In the genomic region with DNA sequence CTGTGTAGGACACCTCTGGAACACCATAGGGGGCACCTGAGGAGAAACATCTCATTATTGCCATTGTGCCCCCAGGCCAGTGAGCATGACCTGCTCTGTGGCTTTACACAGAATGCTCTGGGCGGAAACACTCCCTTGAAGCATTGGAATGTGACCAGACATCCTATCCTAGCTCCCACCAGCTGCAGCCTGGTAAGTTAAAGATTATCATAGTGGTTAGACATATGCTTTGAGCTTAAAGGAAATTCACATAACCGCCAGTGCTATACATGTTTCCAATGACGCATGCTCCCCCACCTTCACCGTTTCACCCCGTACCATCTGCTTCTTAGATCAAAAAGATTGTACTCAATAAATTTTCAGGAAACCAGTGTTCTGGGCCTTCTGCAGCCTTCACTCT, we compare ENCODE assay signal across 13 cellular contexts.
"Had no signal": no experiment of that assay in that cellular context is flagged by ENCODE, and none has a peak within 500 bp of the region (broad histone marks: within the 10 kb centered on the region; RNA-seq: fewer than 3 reads in every experiment).

No MANE protein-coding gene starts in this region.

- H3K4me3 ChIP-seq: cardiac muscle cell, heart right ventricle, neural progenitor cell, smooth muscle cell, upper lobe of left lung had no signal

- H3K9me3 ChIP-seq: heart right ventricle, upper lobe of left lung had no signal

- H3K4me2 ChIP-seq: neural progenitor cell, smooth muscle cell had no signal

- H3K27me3 ChIP-seq: cardiac muscle cell, heart right ventricle, neural progenitor cell, upper lobe of left lung had no signal

- H3K9ac ChIP-seq: neural progenitor cell, parathyroid adenoma had no signal

- H3K27ac ChIP-seq: cardiac muscle cell, heart right ventricle, neural progenitor cell, parathyroid adenoma, upper lobe of left lung, WERI-Rb-1 had no signal

- H3K4me1 ChIP-seq: heart right ventricle, neural progenitor cell, parathyroid adenoma, upper lobe of left lung had no signal

- H3K36me3 ChIP-seq: cardiac muscle cell, heart right ventricle, neural progenitor cell, upper lobe of left lung, WERI-Rb-1 had no signal

- ATAC-seq: heart right ventricle; left ventricle myocardium superior; stimulated activated effector memory CD8-positive, alpha-beta T cell treated with anti-CD3 and anti-CD28 coated beads, Interleukin-12 subunit alpha, Interleukin-12 subunit beta, amount 100 ng/mL, for 72 hours had no signal

- DNase-seq: activated CD4-positive, alpha-beta T cell treated with anti-CD3 and anti-CD28 coated beads for 4 hours; activated naive CD4-positive, alpha-beta T cell; foreskin melanocyte; heart right ventricle; left ventricle myocardium superior; T-helper 9 cell; upper lobe of left lung; WERI-Rb-1 had no signal
